40 cellular contexts compared by ENCODE assay signal in genomic region chr18:1503847-1504246, GRCh38.
"Had no signal": no experiment of that assay in that cellular context is flagged by ENCODE, and none has a peak within 500 bp of the region (broad histone marks: within the 10 kb centered on the region; RNA-seq: fewer than 3 reads in every experiment).

No MANE protein-coding gene starts in this region.

- DNase-seq: activated effector memory CD4-positive, alpha-beta T cell treated with anti-CD3 and anti-CD28 coated beads, Interleukin-2, amount 50 U/mL, for 16 hours; activated effector memory CD4-positive, alpha-beta T cell treated with Interleukin-2 at 50 U/mL for 16 hours; activated gamma-delta T cell; activated gamma-delta T cell treated with Interleukin-2 at 50 U/mL for 16 hours; activated naive CD4-positive, alpha-beta T cell; activated naive CD4-positive, alpha-beta T cell treated with anti-CD3 and anti-CD28 coated beads for 36 hours; activated naive CD4-positive, alpha-beta T cell treated with anti-CD3 and anti-CD28 coated beads, Interleukin-2, amount 10 ng/mL, durations not matched to agents 7 days and 5 days; activated naive CD4-positive, alpha-beta T cell treated with anti-CD3 and anti-CD28 coated beads, Interleukin-2, amount 50 U/mL, for 16 hours; activated naive CD4-positive, alpha-beta T cell treated with Interleukin-2 at 50 U/mL for 16 hours; activated naive CD8-positive, alpha-beta T cell treated with anti-CD3 and anti-CD28 coated beads for 36 hours; activated naive CD8-positive, alpha-beta T cell treated with anti-CD3 and anti-CD28 coated beads, Interleukin-2, amount 10 ng/mL, durations not matched to agents 7 days and 5 days; activated naive CD8-positive, alpha-beta T cell treated with anti-CD3 and anti-CD28 coated beads, Interleukin-2, amount 50 U/mL, for 24 hours; activated T-cell treated with anti-CD3 and anti-CD28 coated beads, Interleukin-2, amount 50 U/mL, for 1 hour; activated T-cell treated with anti-CD3 and anti-CD28 coated beads, Interleukin-2, amount 50 U/mL, for 24 hours; activated T-cell treated with anti-CD3 and anti-CD28 coated beads, Interleukin-2, amount 50 U/mL, for 4 hours; activated T-cell treated with anti-CD3 and anti-CD28 coated beads, Interleukin-2, amount 50 U/mL, for 48 hours; activated T-cell treated with anti-CD3 and anti-CD28 coated beads, Interleukin-2, amount 50 U/mL, for 72 hours; adrenal gland; amniotic stem cell; amygdala; anterior cingulate cortex; aorta; body of pancreas; brain microvascular endothelial cell; caudate nucleus; central memory CD4-positive, alpha-beta T cell; cerebellar nuclear complex had no signal

- H3K4me1 ChIP-seq: adrenal gland, ascending aorta, body of pancreas, breast epithelium had no signal

- H3K9me3 Mint-ChIP-seq: activated naive CD4-positive, alpha-beta T cell treated with anti-CD3 and anti-CD28 coated beads, Interleukin-2, amount 10 ng/mL, durations not matched to agents 7 days and 5 days; activated naive CD4-positive, alpha-beta T cell treated with anti-CD3 and anti-CD28 coated beads, Interleukin-2, amount 50 U/mL, for 72 hours; activated naive CD8-positive, alpha-beta T cell treated with anti-CD3 and anti-CD28 coated beads for 36 hours; activated naive CD8-positive, alpha-beta T cell treated with anti-CD3 and anti-CD28 coated beads, Interleukin-2, amount 10 ng/mL, durations not matched to agents 7 days and 5 days; activated naive CD8-positive, alpha-beta T cell treated with anti-CD3 and anti-CD28 coated beads, Interleukin-2, amount 50 U/mL, for 24 hours; activated T-cell treated with anti-CD3 and anti-CD28 coated beads, Interleukin-2, amount 50 U/mL, for 24 hours; activated T-cell treated with anti-CD3 and anti-CD28 coated beads, Interleukin-2, amount 50 U/mL, for 72 hours; brain had no signal

- H3K4me1 Mint-ChIP-seq: activated naive CD4-positive, alpha-beta T cell treated with anti-CD3 and anti-CD28 coated beads, Interleukin-2, amount 10 ng/mL, durations not matched to agents 7 days and 5 days; activated naive CD4-positive, alpha-beta T cell treated with anti-CD3 and anti-CD28 coated beads, Interleukin-2, amount 50 U/mL, for 24 hours; activated naive CD8-positive, alpha-beta T cell treated with anti-CD3 and anti-CD28 coated beads for 36 hours; activated naive CD8-positive, alpha-beta T cell treated with anti-CD3 and anti-CD28 coated beads, Interleukin-2, amount 10 ng/mL, durations not matched to agents 7 days and 5 days; activated naive CD8-positive, alpha-beta T cell treated with anti-CD3 and anti-CD28 coated beads, Interleukin-2, amount 50 U/mL, for 24 hours; activated T-helper 17 cell treated with anti-CD3 and anti-CD28 coated beads, Interleukin-2, amount 50 U/mL, for 72 hours; brain; central memory CD8-positive, alpha-beta T cell had no signal

- H3K4me3 ChIP-seq: adrenal gland, ascending aorta, body of pancreas, breast epithelium, cardiac muscle cell had no signal

- H3K27me3 Mint-ChIP-seq: activated naive CD4-positive, alpha-beta T cell treated with anti-CD3 and anti-CD28 coated beads, Interleukin-2, amount 10 ng/mL, durations not matched to agents 7 days and 5 days; activated naive CD4-positive, alpha-beta T cell treated with anti-CD3 and anti-CD28 coated beads, Interleukin-2, amount 50 U/mL, for 24 hours; activated naive CD8-positive, alpha-beta T cell; activated naive CD8-positive, alpha-beta T cell treated with anti-CD3 and anti-CD28 coated beads for 36 hours; activated naive CD8-positive, alpha-beta T cell treated with anti-CD3 and anti-CD28 coated beads, Interleukin-2, amount 10 ng/mL, durations not matched to agents 7 days and 5 days; activated naive CD8-positive, alpha-beta T cell treated with anti-CD3 and anti-CD28 coated beads, Interleukin-2, amount 50 U/mL, for 24 hours; activated T-cell treated with anti-CD3 and anti-CD28 coated beads, Interleukin-2, amount 50 U/mL, for 24 hours; activated T-helper 17 cell treated with anti-CD3 and anti-CD28 coated beads, Interleukin-2, amount 50 U/mL, for 72 hours; brain; central memory CD8-positive, alpha-beta T cell had no signal

- H3K27me3 ChIP-seq: adrenal gland, ascending aorta, body of pancreas, brain microvascular endothelial cell, breast epithelium, cardiac muscle cell had no signal

- H3K4me3 Mint-ChIP-seq: activated naive CD4-positive, alpha-beta T cell treated with anti-CD3 and anti-CD28 coated beads for 36 hours; activated naive CD4-positive, alpha-beta T cell treated with anti-CD3 and anti-CD28 coated beads, Interleukin-2, amount 10 ng/mL, durations not matched to agents 7 days and 5 days; activated naive CD4-positive, alpha-beta T cell treated with anti-CD3 and anti-CD28 coated beads, Interleukin-2, amount 50 U/mL, for 24 hours; activated naive CD8-positive, alpha-beta T cell; activated naive CD8-positive, alpha-beta T cell treated with anti-CD3 and anti-CD28 coated beads for 36 hours; activated naive CD8-positive, alpha-beta T cell treated with anti-CD3 and anti-CD28 coated beads, Interleukin-2, amount 10 ng/mL, durations not matched to agents 7 days and 5 days; activated naive CD8-positive, alpha-beta T cell treated with anti-CD3 and anti-CD28 coated beads, Interleukin-2, amount 50 U/mL, for 24 hours; activated T-cell treated with anti-CD3 and anti-CD28 coated beads, Interleukin-2, amount 50 U/mL, for 24 hours; activated T-cell treated with anti-CD3 and anti-CD28 coated beads, Interleukin-2, amount 50 U/mL, for 4 hours; activated T-cell treated with anti-CD3 and anti-CD28 coated beads, Interleukin-2, amount 50 U/mL, for 72 hours; activated T-helper 1 cell treated with anti-CD3 and anti-CD28 coated beads, Interleukin-12 subunit alpha, Interleukin-12 subunit beta, Interleukin-2, Interleukin-4 antibody, amounts not matched to agents 30 ng/mL and 10 ng/mL and 1 ng/mL, durations not matched to agents 14 hours and 24 hours and 36 hours; activated T-helper 17 cell treated with anti-CD3 and anti-CD28 coated beads, Interleukin-2, amount 50 U/mL, for 72 hours; brain; central memory CD8-positive, alpha-beta T cell had no signal

- H3K27ac ChIP-seq: adrenal gland, ascending aorta, body of pancreas, brain microvascular endothelial cell, breast epithelium, cardiac muscle cell had no signal

- H3K36me3 ChIP-seq: adrenal gland, ascending aorta, brain microvascular endothelial cell, breast epithelium, cardiac muscle cell had no signal

- FAIRE-seq: astrocyte, bronchial epithelial cell had no signal

- H3K27ac Mint-ChIP-seq: activated naive CD4-positive, alpha-beta T cell treated with anti-CD3 and anti-CD28 coated beads for 36 hours; activated naive CD4-positive, alpha-beta T cell treated with anti-CD3 and anti-CD28 coated beads, Interleukin-2, amount 10 ng/mL, durations not matched to agents 7 days and 5 days; activated naive CD4-positive, alpha-beta T cell treated with anti-CD3 and anti-CD28 coated beads, Interleukin-2, amount 50 U/mL, for 24 hours; activated naive CD4-positive, alpha-beta T cell treated with anti-CD3 and anti-CD28 coated beads, Interleukin-2, amount 50 U/mL, for 72 hours; activated naive CD8-positive, alpha-beta T cell; activated naive CD8-positive, alpha-beta T cell treated with anti-CD3 and anti-CD28 coated beads for 36 hours; activated naive CD8-positive, alpha-beta T cell treated with anti-CD3 and anti-CD28 coated beads, Interleukin-2, amount 10 ng/mL, durations not matched to agents 7 days and 5 days; activated naive CD8-positive, alpha-beta T cell treated with anti-CD3 and anti-CD28 coated beads, Interleukin-2, amount 50 U/mL, for 24 hours; activated T-cell treated with anti-CD3 and anti-CD28 coated beads, Interleukin-2, amount 50 U/mL, for 24 hours; activated T-cell treated with anti-CD3 and anti-CD28 coated beads, Interleukin-2, amount 50 U/mL, for 72 hours; activated T-helper 1 cell treated with anti-CD3 and anti-CD28 coated beads, Interleukin-12 subunit alpha, Interleukin-12 subunit beta, Interleukin-2, Interleukin-4 antibody, amounts not matched to agents 30 ng/mL and 10 ng/mL and 1 ng/mL, durations not matched to agents 14 hours and 24 hours and 36 hours; activated T-helper 17 cell treated with anti-CD3 and anti-CD28 coated beads, Interleukin-2, amount 50 U/mL, for 72 hours; activated T-helper 2 cell treated with anti-CD3 and anti-CD28 coated beads, Interferon-gamma antibody, Interleukin-2, Interleukin-4, amounts not matched to agents 10 μg/mL and 5 μg/mL and 100 μg/mL, durations not matched to agents 14 hours and 24 hours and 36 hours; brain had no signal

- ATAC-seq: activated naive CD4-positive, alpha-beta T cell treated with anti-CD3 and anti-CD28 coated beads, Interleukin-2, amount 50 U/mL, for 72 hours; activated naive CD8-positive, alpha-beta T cell treated with anti-CD3 and anti-CD28 coated beads, Interleukin-2, amount 50 U/mL, for 24 hours; activated T-cell treated with anti-CD3 and anti-CD28 coated beads, Interleukin-2, amount 50 U/mL, for 4 hours; activated T-cell treated with anti-CD3 and anti-CD28 coated beads, Interleukin-2, amount 50 U/mL, for 72 hours; activated T-helper 17 cell treated with anti-CD3 and anti-CD28 coated beads, Interleukin-2, amount 50 U/mL, for 72 hours; body of pancreas had no signal

- H3K36me3 Mint-ChIP-seq: activated naive CD4-positive, alpha-beta T cell treated with anti-CD3 and anti-CD28 coated beads, Interleukin-2, amount 10 ng/mL, durations not matched to agents 7 days and 5 days; activated naive CD4-positive, alpha-beta T cell treated with anti-CD3 and anti-CD28 coated beads, Interleukin-2, amount 50 U/mL, for 24 hours; activated naive CD4-positive, alpha-beta T cell treated with anti-CD3 and anti-CD28 coated beads, Interleukin-2, amount 50 U/mL, for 72 hours; activated naive CD8-positive, alpha-beta T cell; activated naive CD8-positive, alpha-beta T cell treated with anti-CD3 and anti-CD28 coated beads for 36 hours; activated naive CD8-positive, alpha-beta T cell treated with anti-CD3 and anti-CD28 coated beads, Interleukin-2, amount 10 ng/mL, durations not matched to agents 7 days and 5 days; brain had no signal

- H3K9me3 ChIP-seq: adrenal gland, ascending aorta, body of pancreas, breast epithelium had no signal
